Comparison of ENCODE assay signal across 8 cellular contexts in the genomic region with DNA sequence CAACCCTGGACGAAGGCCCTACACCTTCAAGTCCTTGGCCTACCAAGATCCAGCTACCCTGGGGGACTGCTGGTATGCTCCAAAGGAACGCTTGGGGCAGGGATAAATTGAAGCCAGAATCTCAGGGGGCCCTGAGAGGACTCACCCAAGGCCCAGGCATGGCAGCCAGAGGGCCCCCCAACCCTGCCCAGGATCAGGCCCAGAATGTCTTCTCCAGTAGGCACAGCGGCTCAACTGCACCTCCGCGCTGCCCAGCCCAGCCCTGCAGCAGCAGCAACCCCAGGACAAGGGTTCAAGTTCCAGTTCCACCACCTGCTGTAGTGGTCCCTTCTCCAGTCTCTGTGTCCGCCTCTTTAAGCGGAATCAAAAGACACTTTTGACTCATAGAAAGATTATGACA.
DNase-seq lines count a peak whose midpoint lies in the region; TF ChIP-seq lines count a peak whose summit lies in the region.

No MANE protein-coding gene starts in this region.

- H3K27me3 ChIP-seq in ACC112 (ENCODE audit: insufficient read depth, low read length) (no peaks in the 10 kb centered on the region), HL-60 (ENCODE audit: insufficient read depth, poor library complexity, severe bottlenecking) (no peaks in the 10 kb centered on the region), mucosa of stomach (ENCODE audit: control insufficient read depth, insufficient read depth, low read length) (no peaks in the 10 kb centered on the region)

- H3K4me3 ChIP-seq in ACC112 (ENCODE audit: low read depth, low read length) (peak overlapping the region; percentile 96), HL-60 (replicated peaks; ENCODE audit: insufficient read depth, low read length) (peak overlapping the region; percentile 74), astrocyte of the cerebellum (ENCODE audit: low read depth, low read length) (peak overlapping the region; percentile 75), mucosa of stomach (ENCODE audit: low read length) (no peak overlapping the region)

- H3K27ac ChIP-seq in ACC112 (ENCODE audit: low read depth, low read length) (no peak overlapping the region), HL-60 (replicated peaks) (peak overlapping the region; percentile 99)

- peaks cover 7% of the 10 kb centered on the region for H3K4me1 ChIP-seq in ACC112 (ENCODE audit: control insufficient read depth, insufficient read depth, low read length, unreplicated experiment)
- H3K4me1 ChIP-seq in mucosa of stomach (ENCODE audit: control insufficient read depth, insufficient read depth, low read length) = peaks cover 16% of the 10 kb centered on the region

- H3K36me3 ChIP-seq in ACC112 (ENCODE audit: insufficient read depth, low read length) (no peaks in the 10 kb centered on the region), mucosa of stomach (ENCODE audit: control insufficient read depth, insufficient read depth, low read length) (no peaks in the 10 kb centered on the region)

- in situ Hi-C loops in astrocyte of the cerebellum (cut with HindIII; ENCODE audit: low sequenced_read_pairs) = no loop called here

- TF ChIP-seq CTCF in HL-60 (IDR thresholded peaks at IDR 0.05; ENCODE audit: insufficient read depth, low read length) (no peak), astrocyte of the cerebellum (IDR thresholded peaks at IDR 0.05; ENCODE audit: low read depth, low read length, missing control alignments) (no peak)

- H2AFZ ChIP-seq in ACC112 (ENCODE audit: low read length, unreplicated experiment) = no peak overlapping the region

- peaks cover 31% of the 10 kb centered on the region for H3K79me2 ChIP-seq in ACC112 (ENCODE audit: control insufficient read depth, insufficient read depth, low read length, unreplicated experiment)

- no peaks in the 10 kb centered on the region for H3K9me3 ChIP-seq in mucosa of stomach (ENCODE audit: control insufficient read depth, low read length)

- DNase-seq in HL-60 (ENCODE audit: low read depth in 1 of 2, low spot score in 1 of 2) (no peak), astrocyte of the cerebellum (ENCODE audit: low read depth) (no peak), hippocampal formation (lab: John Stamatoyannopoulos, UW) (no peak), AML-193 (lab: John Stamatoyannopoulos, UW) (no peak), NOMO-1 treated with dmso at 0.1 percent for 144 hours (lab: John Stamatoyannopoulos, UW; ENCODE audit: unreplicated experiment) (no peak), NCI-H510A (lab: John Stamatoyannopoulos, UW) (no peak)

- peak overlapping the region; percentile 53 for H3K9ac ChIP-seq in mucosa of stomach (ENCODE audit: low read length)
